In genomic region chr2:132542953-132543569, GRCh38 we compare ENCODE assay signal across 17 cellular contexts.
DNase-seq lines count a peak whose midpoint lies in the region; ATAC-seq, FAIRE-seq and TF ChIP-seq lines count a peak whose summit lies in the region.
"Had no signal": no experiment of that assay in that cellular context is flagged by ENCODE, and none has a peak within 500 bp of the region (broad histone marks: within the 10 kb centered on the region; RNA-seq: fewer than 3 reads in every experiment).

No MANE protein-coding gene starts in this region.

- no peaks in the 10 kb centered on the region for H3K36me3 ChIP-seq in HEK293 (ENCODE audit: control insufficient read depth in 2 of 2, insufficient read depth in 1 of 2, low read length in 2 of 2)
- H3K36me3 ChIP-seq in lower lobe of right lung: no peaks in the 10 kb centered on the region
- H3K36me3 ChIP-seq: Peyer's patch had no signal

- no peak overlapping the region for H3K4me2 ChIP-seq in A549

- intact Hi-C loops in lower lobe of right lung (cut with DNase I): no loop called here

- no peaks in the 10 kb centered on the region for H3K27me3 ChIP-seq in lower lobe of right lung (ENCODE audit: low read depth)
- H3K27me3 ChIP-seq: Peyer's patch had no signal

- no peak for TF ChIP-seq CTCF in A549 (IDR thresholded peaks at IDR 0.05)
- no peak for TF ChIP-seq CTCF in HEK293 (tag by site-specific recombination; IDR thresholded peaks at IDR 0.05)
- TF ChIP-seq CTCF in coronary artery (IDR thresholded peaks at IDR 0.05): no peak
- no peak for TF ChIP-seq CTCF in lower lobe of right lung (IDR thresholded peaks at IDR 0.05)

- CTCF ChIA-PET in A549 (lab: Yijun Ruan, JAX) (interaction anchor here (1.3 kb wide), 1 partner anchor 17 kb away, joined by 4 read pairs; no protein-coding TSS in a partner anchor), HEK293 (lab: Yijun Ruan, JAX) (no interaction called here)

- 88% methylated on average over 4 of the region's 4 CpGs for WGBS in A549 (ENCODE audit: missing lambda C conversion rate)

- ATAC-seq in A549 (no peak), lower lobe of right lung (peak; percentile 43 to 53), GM21423 (IDR thresholded peaks at IDR 0.05; ENCODE audit: unreplicated experiment) (no peak), HG03521 (IDR thresholded peaks at IDR 0.05; ENCODE audit: unreplicated experiment) (no peak)

- TF ChIP-seq RAD21 in A549 (conservative IDR thresholded peaks at IDR 0.05 in 1 of 2, IDR thresholded peaks at IDR 0.05 in 1 of 2): no peak

- peak overlapping the region; percentile 43 to 61; a peak in 5 of 6 replicates for H3K27ac ChIP-seq in A549
- no peak overlapping the region for H3K27ac ChIP-seq in HEK293 (ENCODE audit: extremely low read depth, low read depth, low read length)
- H3K27ac ChIP-seq in coronary artery: no peak overlapping the region
- H3K27ac ChIP-seq in lower lobe of right lung: no peak overlapping the region
- H3K27ac ChIP-seq: Peyer's patch had no signal

- DNase-seq in A549 (ENCODE audit: low read depth in 1 of 2, low spot score in 1 of 2) (peak in 1 of 2 experiments; percentile 23), coronary artery (ENCODE audit: low spot score) (peak; percentile 38), lower lobe of right lung (no peak), T-helper 2 cell (no peak)
- no peak for DNase-seq in stimulated activated CD4-positive, alpha-beta T cell treated with anti-CD3 and anti-CD28 coated beads, Interleukin-1b, Interleukin-23, amount 100 ng/mL, for 48 hours
- DNase-seq: activated T-cell treated with anti-CD3 and anti-CD28 coated beads, Interleukin-2, amount 50 U/mL, for 48 hours; CD4-positive, alpha-beta memory T cell; EL; hypothalamus; NCI-H1417 treated with DMSO at 0.1 percent for 48 hours; Peyer's patch; substantia nigra; T-helper 9 cell had no signal

- POLR2A ChIA-PET in A549 (lab: Yijun Ruan, JAX) (no interaction called here), HEK293 (lab: Yijun Ruan, JAX) (no interaction called here)

- H3K4me1 ChIP-seq in A549 (no peaks in the 10 kb centered on the region), HEK293 (ENCODE audit: control insufficient read depth, insufficient read depth, low read length) (no peaks in the 10 kb centered on the region), lower lobe of right lung (no peaks in the 10 kb centered on the region)
- H3K4me1 ChIP-seq: Peyer's patch had no signal

- no peak for TF ChIP-seq EP300 in A549 (IDR thresholded peaks at IDR 0.05)

- H3K9me3 ChIP-seq in A549: peaks cover 8% of the 10 kb centered on the region; the same call in 1 of the 3 replicates
- no peaks in the 10 kb centered on the region for H3K9me3 ChIP-seq in HEK293 (ENCODE audit: control insufficient read depth, insufficient read depth, low read depth, low read length)
- peaks cover 23% of the 10 kb centered on the region for H3K9me3 ChIP-seq in lower lobe of right lung
- H3K9me3 ChIP-seq: Peyer's patch had no signal

- H3K4me3 ChIP-seq in A549: no peak overlapping the region
- no peak overlapping the region for H3K4me3 ChIP-seq in HEK293 (ENCODE audit: low read depth, low read length)
- H3K4me3 ChIP-seq in coronary artery: no peak overlapping the region
- no peak overlapping the region for H3K4me3 ChIP-seq in lower lobe of right lung
- H3K4me3 ChIP-seq: Peyer's patch had no signal

- TF ChIP-seq POLR2A in A549 (IDR thresholded peaks at IDR 0.05; ENCODE audit: low read length): no peak

- no peak for FAIRE-seq in A549 (lab: Jason Lieb, UNC)
- FAIRE-seq: endometrium had no signal

TF ChIP-seq in A549, 52 proteins besides CTCF, POLR2A, EP300 and RAD21 (continues in another document):
- TF ChIP-seq E2F6 (IDR thresholded peaks at IDR 0.05; ENCODE audit: borderline replicate concordance, low read depth) (no peak), RCOR1 (IDR thresholded peaks at IDR 0.05; ENCODE audit: low read depth, low read length) (no peak), MYC (IDR thresholded peaks at IDR 0.05; ENCODE audit: borderline replicate concordance, low read length) (no peak), SMC3 (IDR thresholded peaks at IDR 0.05) (no peak), ZNF302 (CRISPR knock-in tag; IDR thresholded peaks at IDR 0.05) (no peak), RNF2 (IDR thresholded peaks at IDR 0.05; ENCODE audit: borderline replicate concordance, low read depth) (no peak), HMGXB4 (CRISPR knock-in tag; IDR thresholded peaks at IDR 0.05; ENCODE audit: borderline replicate concordance) (no peak)

TF ChIP-seq in HEK293, 187 proteins besides CTCF, POLR2A, EP300 and RAD21:
- TF ChIP-seq ZNF214 (tag by site-specific recombination; IDR thresholded peaks at IDR 0.05; ENCODE audit: borderline replicate concordance): no peak
- peak; percentile 87 for TF ChIP-seq TRIM28 (IDR thresholded peaks at IDR 0.05; ENCODE audit: borderline replicate concordance, low read length)
- TF ChIP-seq HOXD13 (CRISPR knock-in tag; IDR thresholded peaks at IDR 0.05; ENCODE audit: borderline replicate concordance): no peak
- peak; percentile 97 for TF ChIP-seq SETDB1 (IDR thresholded peaks at IDR 0.05; ENCODE audit: insufficient read length, low read length)
- no peak for TF ChIP-seq ZNF791 (tag by site-specific recombination; IDR thresholded peaks at IDR 0.05)

Comparison
In these comparisons a context has a peak if more than half of its experiments do, and no peak if none do; other contexts are left out.
1. ATAC-seq: peak in lower lobe of right lung (2 of 2); none in A549 (0 of 2), GM21423 (single experiment) and HG03521 (single experiment).
2. H3K27ac ChIP-seq: peak in A549 (2 of 2); none in HEK293 (single experiment), coronary artery (0 of 2) and lower lobe of right lung (single experiment).